ENCODE assay signal across 13 cellular contexts in genomic region chr10:102657451-102657850, GRCh38. TPM values are rescaled to one million over a fixed set of nuclear protein-coding genes. Genes with fewer than 3 reads are reported as not detected.
A peak's percentile ranks its signal among the peaks of the same experiment; 100 is the strongest.
DNase-seq lines count a peak whose midpoint lies in the region; ATAC-seq and TF ChIP-seq lines count a peak whose summit lies in the region.
"Had no signal": no experiment of that assay in that cellular context is flagged by ENCODE, and none has a peak within 500 bp of the region (broad histone marks: within the 10 kb centered on the region; RNA-seq: fewer than 3 reads in every experiment).

No MANE protein-coding gene starts in this region.

- no peak overlapping the region for H2BK5ac ChIP-seq in H9 (ENCODE audit: insufficient read length, low read length)

- no peaks in the 10 kb centered on the region for H3K23me2 ChIP-seq in H9 (ENCODE audit: insufficient read length, low read depth, low read length, poor library complexity, severe bottlenecking)

- no peak for DNase-seq in H9
- no peak for DNase-seq in endothelial cell (ENCODE audit: low spot score)
- DNase-seq in activated gamma-delta T cell treated with Interleukin-2 at 50 U/mL for 16 hours: no peak
- DNase-seq in HAP-1 (ENCODE audit: low spot score in 2 of 2): no peak
- no peak for DNase-seq in HCEC 1CT
- DNase-seq: activated CD4-positive, alpha-beta T cell treated with anti-CD3 and anti-CD28 coated beads for 1 hour; activated effector memory CD4-positive, alpha-beta T cell treated with anti-CD3 and anti-CD28 coated beads, Interleukin-2, amount 50 U/mL, for 16 hours; C1 segment of cervical spinal cord; stimulated activated naive B cell treated with anti-CD40 and anti-IgM and Interleukin-4, amounts not matched to agents 10 μg/mL and 1 μg/mL and 100 μg/mL, for 72 hours had no signal

- H2BK12ac ChIP-seq in H9 (ENCODE audit: insufficient read length, low read depth, low read length): no peak overlapping the region

- no CpG with 5 or more reads among the region's 11 CpGs for WGBS in H9 (ENCODE audit: extremely low coverage, insufficient read length, low lambda C conversion rate)

- H3K4me3 ChIP-seq in ACC112 (ENCODE audit: low read depth, low read length): no peak overlapping the region
- H3K4me3 ChIP-seq in neutrophil (ENCODE audit: low read depth in 1 of 2, low read length in 1 of 2): peak overlapping the region in 1 of 2 experiments; percentile 29
- no peak overlapping the region for H3K4me3 ChIP-seq in HAP-1
- H3K4me3 ChIP-seq: ovary had no signal

- H3K4me1 ChIP-seq in ACC112 (ENCODE audit: control insufficient read depth, insufficient read depth, low read length, unreplicated experiment): peaks cover 2% of the 10 kb centered on the region
- H3K4me1 ChIP-seq in H9 (ENCODE audit: insufficient read depth, low read length): no peaks in the 10 kb centered on the region; the same call in 1 of the 2 replicates
- peaks cover 44 to 46% of the 10 kb centered on the region in 2 experiments for H3K4me1 ChIP-seq in neutrophil (ENCODE audit: control insufficient read depth in 1 of 2, insufficient read depth in 1 of 2, low read depth in 1 of 2, low read length in 1 of 2)
- H3K4me1 ChIP-seq in HAP-1: no peaks in the 10 kb centered on the region

- ATAC-seq in GM18868 (IDR thresholded peaks at IDR 0.05; ENCODE audit: unreplicated experiment): no peak
- ATAC-seq: stimulated activated naive B cell treated with anti-CD40 and anti-IgM and Interleukin-4, amounts not matched to agents 10 μg/mL and 1 μg/mL and 100 μg/mL, for 72 hours had no signal

- H3K4me1 Mint-ChIP-seq in H9 (peaks cover 10 to 30% of the 10 kb centered on the region in 2 experiments), endothelial cell (ENCODE audit: unreplicated experiment) (peaks cover 33% of the 10 kb centered on the region)

- no peak overlapping the region for H3K56ac ChIP-seq in H9 (ENCODE audit: insufficient read length, low read depth, low read length)

- no peak overlapping the region for H3K4me2 ChIP-seq in H9 (ENCODE audit: insufficient read depth, insufficient read length, low read length)

- no peaks in the 10 kb centered on the region for H3K27me3 ChIP-seq in ACC112 (ENCODE audit: insufficient read depth, low read length)
- no peaks in the 10 kb centered on the region for H3K27me3 ChIP-seq in H9 (ENCODE audit: insufficient read depth, low read length)
- H3K27me3 ChIP-seq in neutrophil: peaks cover 4% of the 10 kb centered on the region
- H3K27me3 ChIP-seq in HAP-1 (ENCODE audit: low read depth): no peaks in the 10 kb centered on the region
- H3K27me3 ChIP-seq: ovary had no signal

- no peak overlapping the region for H3K4ac ChIP-seq in H9 (ENCODE audit: low read depth, low read length)

- no peak overlapping the region for H3K18ac ChIP-seq in H9 (ENCODE audit: insufficient read length, low read depth, low read length)

- H3K27ac Mint-ChIP-seq in H9: peak overlapping the region in 2 of 3 experiments; percentile 63 to 70; a peak in 3 of 7 replicates
- H3K27ac Mint-ChIP-seq in endothelial cell (ENCODE audit: unreplicated experiment): peak overlapping the region; percentile 17
- H3K27ac Mint-ChIP-seq: stimulated activated naive B cell treated with anti-CD40 and anti-IgM and Interleukin-4, amounts not matched to agents 10 μg/mL and 1 μg/mL and 100 μg/mL, for 72 hours had no signal

- H2AK5ac ChIP-seq in H9 (ENCODE audit: insufficient read length, low read length): no peak overlapping the region

- no peak overlapping the region for H2BK15ac ChIP-seq in H9 (ENCODE audit: low read depth, low read length)

- in situ Hi-C loops in HAP-1 (cut with MboI; ENCODE audit: low sequenced_read_pairs): no loop called here

- no peak overlapping the region for H3K4me3 Mint-ChIP-seq in H9
- H3K4me3 Mint-ChIP-seq in endothelial cell (ENCODE audit: unreplicated experiment): peak overlapping the region; percentile 40
- H3K4me3 Mint-ChIP-seq: stimulated activated naive B cell treated with anti-CD40 and anti-IgM and Interleukin-4, amounts not matched to agents 10 μg/mL and 1 μg/mL and 100 μg/mL, for 72 hours had no signal

- no peaks in the 10 kb centered on the region for H3K27me3 Mint-ChIP-seq in H9 (ENCODE audit: low read depth)
- peaks cover 28% of the 10 kb centered on the region for H3K27me3 Mint-ChIP-seq in endothelial cell (ENCODE audit: unreplicated experiment)
- H3K27me3 Mint-ChIP-seq: stimulated activated naive B cell treated with anti-CD40 and anti-IgM and Interleukin-4, amounts not matched to agents 10 μg/mL and 1 μg/mL and 100 μg/mL, for 72 hours had no signal

- H3K79me2 ChIP-seq in ACC112 (ENCODE audit: control insufficient read depth, insufficient read depth, low read length, unreplicated experiment) (peaks cover 13% of the 10 kb centered on the region), H9 (ENCODE audit: insufficient read depth, low read length) (no peaks in the 10 kb centered on the region)

- no peak for TF ChIP-seq CTCF in H9 (conservative IDR thresholded peaks at IDR 0.05)
- TF ChIP-seq CTCF in endothelial cell (IDR thresholded peaks at IDR 0.05; ENCODE audit: unreplicated experiment): no peak
- TF ChIP-seq CTCF in neutrophil (IDR thresholded peaks at IDR 0.05): no peak

- H2BK120ac ChIP-seq in H9 (ENCODE audit: low read depth, low read length, poor library complexity, severe bottlenecking): no peak overlapping the region

- H2BK20ac ChIP-seq in H9 (ENCODE audit: low read depth, low read length, poor library complexity, severe bottlenecking): no peak overlapping the region

- no peak overlapping the region for H4K5ac ChIP-seq in H9 (ENCODE audit: insufficient read length, low read depth, low read length)

- peaks cover 10% of the 10 kb centered on the region; the same call in 1 of the 2 replicates for H3K36me3 ChIP-seq in ACC112 (ENCODE audit: insufficient read depth, low read length)
- peaks cover 62% of the 10 kb centered on the region for H3K36me3 ChIP-seq in neutrophil
- peaks cover 32% of the 10 kb centered on the region for H3K36me3 ChIP-seq in HAP-1 (replicated peaks)
- H3K36me3 ChIP-seq: ovary had no signal

- H3K27ac ChIP-seq in ACC112 (ENCODE audit: low read depth, low read length) (peak overlapping the region; percentile 43; the same call in 1 of the 2 replicates), H9 (ENCODE audit: insufficient read length, low read depth, low read length) (no peak overlapping the region), neutrophil (peak overlapping the region; percentile 81)

- H3K36me3 Mint-ChIP-seq in H9 (ENCODE audit: insufficient read depth in 1 of 3, low read depth in 3 of 3) (peaks cover 20 to 53% (median 49%) of the 10 kb centered on the region in 3 experiments), endothelial cell (ENCODE audit: low read depth, unreplicated experiment) (peaks cover 41% of the 10 kb centered on the region)

- H3T11ph ChIP-seq in H9 (ENCODE audit: low read length): no peak overlapping the region

- H4K91ac ChIP-seq in H9 (ENCODE audit: insufficient read length, low read depth, low read length): no peak overlapping the region

- no peak overlapping the region for H3K14ac ChIP-seq in H9 (ENCODE audit: insufficient read depth, low read length)

- H3K9me3 ChIP-seq in H9 (ENCODE audit: control insufficient read depth, low read depth, low read length) (no peaks in the 10 kb centered on the region), neutrophil (no peaks in the 10 kb centered on the region), HAP-1 (no peaks in the 10 kb centered on the region)
- H3K9me3 ChIP-seq: ovary had no signal

- no peak overlapping the region for H3K23ac ChIP-seq in H9 (ENCODE audit: insufficient read length, low read depth, low read length)

- H3K9ac ChIP-seq in H9 (ENCODE audit: extremely low read depth, insufficient read length, low read length): no peak overlapping the region

- H4K20me1 ChIP-seq in H9 (ENCODE audit: control insufficient read depth, insufficient read depth, insufficient read length): no peaks in the 10 kb centered on the region

- H4K8ac ChIP-seq in H9 (replicated peaks; ENCODE audit: insufficient read length, low read depth, low read length): no peak overlapping the region

- H2AFZ ChIP-seq in ACC112 (ENCODE audit: low read length, unreplicated experiment) (no peak overlapping the region), H9 (ENCODE audit: low read length) (no peak overlapping the region)

- H3K79me1 ChIP-seq in H9 (ENCODE audit: insufficient read depth, low read depth, low read length, poor library complexity, severe bottlenecking): no peaks in the 10 kb centered on the region

- H3K9me3 Mint-ChIP-seq in H9 (no peaks in the 10 kb centered on the region), endothelial cell (ENCODE audit: unreplicated experiment) (no peaks in the 10 kb centered on the region)
- H3K9me3 Mint-ChIP-seq: stimulated activated naive B cell treated with anti-CD40 and anti-IgM and Interleukin-4, amounts not matched to agents 10 μg/mL and 1 μg/mL and 100 μg/mL, for 72 hours had no signal

RNA-seq across cellular contexts. Expression of gene TRIM8, which starts 13.2 kb away (rescaled TPM):
- 37.0 and 40.6 TPM in 2 replicates for total RNA-seq in H9 (2021)
- 219 TPM for total RNA-seq in endothelial cell (ENCODE audit: unreplicated experiment)

RNA-seq across cellular contexts. Expression of gene ARL3, which starts 56.7 kb away (rescaled TPM):
- total RNA-seq in H9 (2021): 16.5 and 16.9 TPM in 2 replicates
- 9.0 TPM for total RNA-seq in endothelial cell (ENCODE audit: unreplicated experiment)

RNA-seq across cellular contexts. Expression of gene SFXN2, which starts 57.0 kb away (rescaled TPM):
- 32.7 and 34.7 TPM in 2 replicates for total RNA-seq in H9 (2021)
- total RNA-seq in endothelial cell (ENCODE audit: unreplicated experiment): 6.3 TPM
